ENCODE assay signal across 17 cellular contexts in the genomic region with DNA sequence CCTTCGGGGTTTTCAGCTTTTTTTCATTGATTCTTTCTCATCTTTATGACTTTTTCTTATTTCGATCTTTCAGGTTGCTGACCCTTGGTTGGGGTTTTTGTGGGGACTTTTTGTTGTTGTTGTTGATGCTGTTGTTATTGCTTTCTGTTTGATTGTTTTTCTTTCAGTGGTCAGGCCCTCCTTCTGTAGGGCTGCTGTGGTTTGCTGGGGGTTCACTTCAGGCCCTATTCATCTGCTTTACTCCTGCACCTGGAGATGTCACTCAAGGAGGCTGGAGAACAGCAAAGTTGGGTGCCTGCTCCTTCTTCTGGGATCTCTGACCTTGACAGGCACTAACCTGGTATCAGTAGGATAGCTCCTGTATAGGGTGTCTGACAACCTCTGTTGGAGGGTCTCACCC. TPM values are rescaled to one million over a fixed set of nuclear protein-coding genes. Genes with fewer than 3 reads are reported as not detected.
DNase-seq lines count a peak whose midpoint lies in the region; ATAC-seq and TF ChIP-seq lines count a peak whose summit lies in the region.
"Had no signal": no experiment of that assay in that cellular context is flagged by ENCODE, and none has a peak within 500 bp of the region (broad histone marks: within the 10 kb centered on the region; RNA-seq: fewer than 3 reads in every experiment).

No MANE protein-coding gene starts in this region.

- ATAC-seq in GM18867 (IDR thresholded peaks at IDR 0.05; ENCODE audit: unreplicated experiment) = peak; percentile 69
- peak; percentile 44 for ATAC-seq in HG02588 (IDR thresholded peaks at IDR 0.05; ENCODE audit: unreplicated experiment)
- ATAC-seq in HG03139 (IDR thresholded peaks at IDR 0.05; ENCODE audit: unreplicated experiment) = no peak
- ATAC-seq in lower lobe of right lung = no peak
- ATAC-seq: A549, GM23338 had no signal

- peak overlapping the region; percentile 50 for H3K27ac ChIP-seq in SJCRH30
- no peak overlapping the region for H3K27ac ChIP-seq in dorsolateral prefrontal cortex
- H3K27ac ChIP-seq in lower lobe of right lung = no peak overlapping the region
- H3K27ac ChIP-seq: A549, HL-60 had no signal

- H3K4me1 ChIP-seq in SJCRH30 = peaks cover 10% of the 10 kb centered on the region
- no peaks in the 10 kb centered on the region for H3K4me1 ChIP-seq in lower lobe of right lung
- H3K4me1 ChIP-seq: A549, BE2C, Caco-2 had no signal

- TF ChIP-seq CTCF in endothelial cell (IDR thresholded peaks at IDR 0.05; ENCODE audit: unreplicated experiment) (no peak), dorsolateral prefrontal cortex (IDR thresholded peaks at IDR 0.05 in 54 of 56, conservative IDR thresholded peaks at IDR 0.05 in 2 of 56; ENCODE audit: low read depth in 1 of 56, partially characterized antibody in 56 of 56) (no peak), lower lobe of right lung (IDR thresholded peaks at IDR 0.05) (no peak)

- intact Hi-C loops in dorsolateral prefrontal cortex (cut with DNase I) (no loop called here), lower lobe of right lung (cut with DNase I) (no loop called here)

- no peak overlapping the region for H3K4me3 ChIP-seq in SJCRH30
- no peak overlapping the region for H3K4me3 ChIP-seq in dorsolateral prefrontal cortex
- H3K4me3 ChIP-seq in lower lobe of right lung = no peak overlapping the region
- H3K4me3 ChIP-seq: A549, GM23338 had no signal

- H3K9me3 ChIP-seq in SJCRH30 (replicated peaks) (no peaks in the 10 kb centered on the region), lower lobe of right lung (no peaks in the 10 kb centered on the region)
- H3K9me3 ChIP-seq: A549, BE2C, Caco-2 had no signal

- H3K36me3 Mint-ChIP-seq in endothelial cell (ENCODE audit: low read depth, unreplicated experiment) = peaks cover 3% of the 10 kb centered on the region
- H3K36me3 Mint-ChIP-seq: CD8-positive, alpha-beta memory T cell had no signal

- H3K27ac Mint-ChIP-seq in endothelial cell (ENCODE audit: unreplicated experiment) = no peak overlapping the region
- H3K27ac Mint-ChIP-seq: CD8-positive, alpha-beta memory T cell; GM23338 had no signal

- DNase-seq in SJCRH30 (peak; percentile 66 to 72), endothelial cell (ENCODE audit: low spot score) (no peak), dorsolateral prefrontal cortex (no peak), lower lobe of right lung (no peak)
- DNase-seq: BE2C; Caco-2; CD8-positive, alpha-beta memory T cell; DND-41; GDM1; H7; Karpas-422 had no signal

- H3K36me3 ChIP-seq in SJCRH30 (no peaks in the 10 kb centered on the region), lower lobe of right lung (no peaks in the 10 kb centered on the region)
- H3K36me3 ChIP-seq: BE2C had no signal

- H3K4me1 Mint-ChIP-seq in endothelial cell (ENCODE audit: unreplicated experiment) = peaks cover 10% of the 10 kb centered on the region
- H3K4me1 Mint-ChIP-seq: CD8-positive, alpha-beta memory T cell had no signal

- no peak overlapping the region for H3K4me3 Mint-ChIP-seq in endothelial cell (ENCODE audit: unreplicated experiment)
- H3K4me3 Mint-ChIP-seq: CD8-positive, alpha-beta memory T cell; GM23338 had no signal

- H3K27me3 ChIP-seq in SJCRH30 = no peaks in the 10 kb centered on the region
- H3K27me3 ChIP-seq in dorsolateral prefrontal cortex = no peaks in the 10 kb centered on the region
- H3K27me3 ChIP-seq in lower lobe of right lung (ENCODE audit: low read depth) = no peaks in the 10 kb centered on the region
- H3K27me3 ChIP-seq: BE2C had no signal

- no peaks in the 10 kb centered on the region for H3K27me3 Mint-ChIP-seq in endothelial cell (ENCODE audit: unreplicated experiment)

- H3K9me3 Mint-ChIP-seq in endothelial cell (ENCODE audit: unreplicated experiment) = no peaks in the 10 kb centered on the region
- H3K9me3 Mint-ChIP-seq: GM23338 had no signal

RNA-seq across cellular contexts. Expression of gene PCDH18, which starts 39.9 kb away (rescaled TPM):
- total RNA-seq in SJCRH30 (2014; rRNA removed; shearing (Covaris generic)) = 14.6 and 16.3 TPM in 2 replicates
- total RNA-seq in endothelial cell (ENCODE audit: unreplicated experiment) (14.8 TPM), dorsolateral prefrontal cortex (10 to 100 TPM in 2 of 120 experiments, 1 to 10 TPM in 118; 1.8 to 10.2 (median 4.4) TPM), lower lobe of right lung (10.8 TPM)
- total RNA-seq: CD8-positive, alpha-beta memory T cell had no signal

Comparison
In these comparisons a context has a peak if more than half of its experiments do, and no peak if none do; other contexts are left out.
1. ATAC-seq: peak in GM18867 (single experiment) and HG02588 (single experiment); none in HG03139 (single experiment) and lower lobe of right lung (0 of 2).
2. DNase-seq: peak in SJCRH30 (2 of 2); none in endothelial cell (single experiment), dorsolateral prefrontal cortex (0 of 10) and lower lobe of right lung (single experiment).